Comparison of ENCODE assay signal across 8 cellular contexts in genomic region chr12:12720052-12720451, GRCh38. TPM values are rescaled to one million over a fixed set of nuclear protein-coding genes. Genes with fewer than 3 reads are reported as not detected.
DNase-seq lines count a peak whose midpoint lies in the region; ATAC-seq and TF ChIP-seq lines count a peak whose summit lies in the region.

No MANE protein-coding gene starts in this region.

- in situ Hi-C loops in GM23248 (cut with MboI) = loop anchor here (25.0 kb wide), 2 partner anchors 633 to 1133 kb away; no protein-coding TSS in a partner anchor

- TF ChIP-seq POLR2A in sigmoid colon (IDR thresholded peaks at IDR 0.05) = no peak

- H3K79me2 ChIP-seq in GM23248 (ENCODE audit: insufficient read depth) (peaks cover 65% of the 10 kb centered on the region), OCI-LY7 (ENCODE audit: insufficient read depth, low read depth, low read length) (peaks cover 63% of the 10 kb centered on the region)

- no peaks in the 10 kb centered on the region for H4K20me1 ChIP-seq in GM23248 (ENCODE audit: insufficient read depth)
- H4K20me1 ChIP-seq in OCI-LY7 (ENCODE audit: insufficient read depth, low read length) = peaks cover 6% of the 10 kb centered on the region; the same call in 1 of the 2 replicates

- intact Hi-C loops in OCI-LY7 (cut with micrococcal nuclease; ENCODE audit: unreplicated experiment) (loop anchor here (5.0 to 10.0 kb wide), 5 partner anchors 965 to 1998 kb away; partner anchors contain the start of gene YBX3), sigmoid colon (cut with DNase I) (no loop called here)

- DNase-seq in GM23248 = peak; percentile 26
- DNase-seq in OCI-LY7 (ENCODE audit: low spot score) = no peak
- no peak for DNase-seq in endodermal cell
- DNase-seq in sigmoid colon = no peak
- DNase-seq in NCI-H774 (lab: John Stamatoyannopoulos, UW) = no peak
- DNase-seq in GM19238 (ENCODE audit: insufficient read length, low spot score) = no peak

- H3K27me3 Mint-ChIP-seq in endodermal cell (ENCODE audit: insufficient read depth) = peaks cover 16% of the 10 kb centered on the region

- H3K9me3 Mint-ChIP-seq in endodermal cell = no peaks in the 10 kb centered on the region

- no peaks in the 10 kb centered on the region for H3K27me3 ChIP-seq in GM23248 (replicated peaks; ENCODE audit: insufficient read depth)
- H3K27me3 ChIP-seq in endodermal cell (ENCODE audit: control insufficient read depth, insufficient read depth, low read length, poor library complexity, severe bottlenecking) = no peaks in the 10 kb centered on the region
- no peaks in the 10 kb centered on the region for H3K27me3 ChIP-seq in sigmoid colon

- ATAC-seq in activated CD4-positive, CD25-positive, alpha-beta regulatory T cell treated with anti-CD3 and anti-CD28 coated beads, Interleukin-2, amount 50 U/mL, for 24 hours = no peak
- ATAC-seq in HG03025 (IDR thresholded peaks at IDR 0.05; ENCODE audit: low FRiP score, unreplicated experiment) = no peak

- peak overlapping the region; percentile 94 for H3K27ac ChIP-seq in GM23248
- H3K27ac ChIP-seq in OCI-LY7 (ENCODE audit: low read depth, low read length, poor library complexity, severe bottlenecking) = peak overlapping the region; percentile 98
- no peak overlapping the region for H3K27ac ChIP-seq in endodermal cell (ENCODE audit: low read depth, low read length)
- peak overlapping the region; percentile 98 to 100 (median 99) for H3K27ac ChIP-seq in sigmoid colon

- H3K4me1 Mint-ChIP-seq in endodermal cell = peaks cover 58% of the 10 kb centered on the region

- H3K36me3 ChIP-seq in GM23248 (ENCODE audit: low read depth) = peaks cover 27% of the 10 kb centered on the region; the same call in 1 of the 2 replicates
- peaks cover 41% of the 10 kb centered on the region for H3K36me3 ChIP-seq in OCI-LY7 (ENCODE audit: insufficient read depth, low read length)
- H3K36me3 ChIP-seq in endodermal cell (ENCODE audit: control insufficient read depth, insufficient read depth, low read length) = peaks cover 43% of the 10 kb centered on the region
- peaks cover 0 to 36% (median 2%) of the 10 kb centered on the region in 4 donors for H3K36me3 ChIP-seq in sigmoid colon

- no peak for TF ChIP-seq CTCF in OCI-LY7 (conservative IDR thresholded peaks at IDR 0.05; ENCODE audit: low read length)
- TF ChIP-seq CTCF in endodermal cell (conservative IDR thresholded peaks at IDR 0.05) = no peak
- TF ChIP-seq CTCF in sigmoid colon (IDR thresholded peaks at IDR 0.05) = no peak

- peak overlapping the region; percentile 90 for H3K4me3 ChIP-seq in GM23248
- peak overlapping the region; percentile 88 for H3K4me3 ChIP-seq in OCI-LY7 (ENCODE audit: low read depth, low read length, poor library complexity, severe bottlenecking)
- peak overlapping the region; percentile 99 for H3K4me3 ChIP-seq in endodermal cell (ENCODE audit: low read length)
- H3K4me3 ChIP-seq in sigmoid colon = peak overlapping the region in 3 of 4 donors; percentile 77 to 94 (median 87)

- POLR2A ChIA-PET in OCI-LY7 (lab: Charles Lee) = interaction anchor here (0.9 to 2.3 kb wide), 5 partner anchors 11 to 25 kb away, joined by 4 to 13 read pairs (median 4); partner anchors contain the start of gene GPR19

- CTCF ChIA-PET in OCI-LY7 (lab: Charles Lee; ENCODE audit: unreplicated experiment) = no interaction called here

- H3K4me1 ChIP-seq in GM23248 (ENCODE audit: insufficient read depth) = peaks cover 50% of the 10 kb centered on the region
- H3K4me1 ChIP-seq in OCI-LY7 (ENCODE audit: insufficient read depth, low read length, poor library complexity, severe bottlenecking) = peaks cover 50% of the 10 kb centered on the region
- H3K4me1 ChIP-seq in endodermal cell (ENCODE audit: control insufficient read depth, insufficient read depth, low read length) = peaks cover 11% of the 10 kb centered on the region
- H3K4me1 ChIP-seq in sigmoid colon = peaks cover 0 to 58% (median 53%) of the 10 kb centered on the region in 4 donors

- H3K9me3 ChIP-seq in GM23248 (ENCODE audit: low read depth) (no peaks in the 10 kb centered on the region), OCI-LY7 (ENCODE audit: low read length) (no peaks in the 10 kb centered on the region), endodermal cell (ENCODE audit: control insufficient read depth, low read length) (no peaks in the 10 kb centered on the region), sigmoid colon (no peaks in the 10 kb centered on the region)

- H2AFZ ChIP-seq in GM23248 (no peak overlapping the region), OCI-LY7 (ENCODE audit: low read length) (no peak overlapping the region)

- H3K9me2 ChIP-seq in GM23248 (ENCODE audit: insufficient read depth) (no peaks in the 10 kb centered on the region), OCI-LY7 (ENCODE audit: insufficient read depth, low read length) (no peaks in the 10 kb centered on the region)

- BruUV-seq in OCI-LY7 (replicated peaks; lab: Mats Ljungman, UMichigan) = no TSS peak

- H3K9ac ChIP-seq in GM23248 (peak overlapping the region; percentile 97), endodermal cell (ENCODE audit: extremely low read depth, low read length, poor library complexity, severe bottlenecking) (no peak overlapping the region)

- peak overlapping the region; percentile 28 for H3K4me3 Mint-ChIP-seq in endodermal cell

- 64 to 69% methylated on average over 4 of the region's 4 CpGs for WGBS in GM23248 (ENCODE audit: low coverage in 1 of 2, low lambda C conversion rate in 2 of 2, missing lambda C conversion rate in 2 of 2), 2 experiments
- WGBS in endodermal cell (ENCODE audit: insufficient coverage in 1 of 2, insufficient read length in 1 of 2), 2 experiments = 100% methylated on average over 2 to 4 of the region's 4 CpGs
- WGBS in sigmoid colon, 2 donors = 7 to 25% methylated on average over 4 of the region's 4 CpGs

- no peak for TF ChIP-seq EP300 in sigmoid colon (IDR thresholded peaks at IDR 0.05)

- no peak overlapping the region for H3K27ac Mint-ChIP-seq in endodermal cell

- H3K36me3 Mint-ChIP-seq in endodermal cell (ENCODE audit: low read depth) = peaks cover 41% of the 10 kb centered on the region

- peaks cover 58% of the 10 kb centered on the region for H3F3A ChIP-seq in GM23248 (ENCODE audit: insufficient read depth)

- H3K4me2 ChIP-seq in GM23248 (ENCODE audit: unreplicated experiment) (peak overlapping the region; percentile 89), OCI-LY7 (ENCODE audit: low read length) (peak overlapping the region; percentile 94)

RNA-seq across cellular contexts. Expression of gene CDKN1B, which starts 2.9 kb away (rescaled TPM):
- total RNA-seq in GM23248 (2014; rRNA removed; shearing (Covaris generic)) = 24.4 and 27.9 TPM in 2 replicates
- 3.4 TPM in 2 replicates for polyA plus RNA-seq in GM23248 (2016; fragmentation: Nextera tagmentation; extraction: Ambion mirVana)
- total RNA-seq in OCI-LY7 (2014; rRNA removed; shearing (Covaris generic)) = 59.4 and 65.7 TPM in 2 replicates
- total RNA-seq in OCI-LY7 (2022) = 45.3 and 54.7 TPM in 2 replicates
- 10 to 100 TPM; 40.1 to 63.9 TPM for total RNA-seq in endodermal cell
- 52.2 TPM for polyA plus RNA-seq in endodermal cell (2013, experiment 1 of 2)
- polyA plus RNA-seq in endodermal cell (2013, experiment 2 of 2) = 53.2 TPM
- total RNA-seq in sigmoid colon = 100 to 1,000 TPM in 1 of 4 donors, 10 to 100 TPM in 3; 52.5 to 106 (median 81.3) TPM
- 10 to 100 TPM; 36.8 to 47.1 (median 43.8) TPM for polyA plus RNA-seq in sigmoid colon

RNA-seq across cellular contexts. Expression of gene GPR19, which starts 24.1 kb away (rescaled TPM):
- total RNA-seq in GM23248 (2014; rRNA removed; shearing (Covaris generic)) = not detected in 2 replicates
- polyA plus RNA-seq in GM23248 (2016; fragmentation: Nextera tagmentation; extraction: Ambion mirVana) (0.18 TPM in 1 of 2 replicates, not detected in the other), sigmoid colon (under 1 TPM in 1 of 3 donors, not detected in 2; 0.98 TPM)
- total RNA-seq in OCI-LY7 (2014; rRNA removed; shearing (Covaris generic)) = 13.6 and 17.3 TPM in 2 replicates
- total RNA-seq in OCI-LY7 (2022) (16.9 and 24.2 TPM in 2 replicates), endodermal cell (1 to 10 TPM; 5.4 to 7.2 TPM), sigmoid colon (under 1 TPM in 1 of 4 donors, not detected in 3; 0.36 TPM)
- polyA plus RNA-seq in endodermal cell (2013, experiment 1 of 2) = 15.4 TPM
- polyA plus RNA-seq in endodermal cell (2013, experiment 2 of 2) = 11.8 TPM
